34 cellular contexts compared by ENCODE assay signal in the genomic region with DNA sequence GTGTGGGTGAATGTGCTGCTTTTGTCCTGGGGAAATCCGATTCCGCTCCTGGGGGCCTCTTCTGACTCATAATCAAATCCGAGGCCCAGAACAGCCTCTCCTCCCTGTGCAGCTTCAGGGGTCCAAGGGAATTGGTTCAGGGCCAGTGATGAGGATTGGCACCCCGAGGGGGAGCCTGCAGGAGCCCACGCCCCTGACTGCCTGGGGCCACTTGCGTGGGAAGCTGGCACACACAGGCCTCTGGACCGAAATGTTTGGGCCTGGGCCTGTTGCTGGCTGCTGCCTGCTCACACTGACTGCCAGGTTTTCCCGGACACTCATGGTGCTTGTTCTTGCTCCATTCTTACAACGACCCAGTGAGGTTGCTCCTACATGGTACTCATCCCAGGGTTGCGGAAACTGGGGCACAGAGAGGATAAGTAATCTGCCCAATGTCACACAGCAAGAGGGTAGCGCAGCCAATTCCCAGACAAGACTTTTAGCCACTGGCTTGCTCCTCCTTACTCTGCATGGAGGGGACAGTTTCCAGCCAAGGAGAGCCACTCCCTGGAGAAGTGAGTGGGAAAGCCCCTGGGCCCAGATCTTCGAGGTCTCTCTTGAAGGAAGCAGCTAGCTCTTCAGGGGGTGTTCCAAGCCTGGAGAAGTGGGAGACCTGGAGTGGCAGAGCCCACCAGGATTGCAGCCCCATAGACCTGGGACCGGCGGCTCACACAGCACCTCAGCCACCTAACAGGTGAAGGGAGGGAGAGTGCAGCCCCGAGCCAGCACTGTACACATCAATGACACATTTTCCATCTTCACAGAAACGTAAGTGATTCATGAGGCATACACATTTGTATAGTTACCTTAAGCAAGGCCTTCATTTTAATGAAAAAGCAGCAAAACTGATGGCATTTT. TPM values are rescaled to one million over a fixed set of nuclear protein-coding genes. Genes with fewer than 3 reads are reported as not detected.
"Had no signal": no experiment of that assay in that cellular context is flagged by ENCODE, and none has a peak within 500 bp of the region (broad histone marks: within the 10 kb centered on the region; RNA-seq: fewer than 3 reads in every experiment).

No MANE protein-coding gene starts in this region.

- DNase-seq: activated CD4-positive, alpha-beta memory T cell treated with anti-CD3 and anti-CD28 coated beads for 36 hours; activated CD4-positive, alpha-beta T cell treated with anti-CD3 and anti-CD28 coated beads, Interleukin-2, amount 10 ng/mL, durations not matched to agents 24 days and 14 days; activated CD4-positive, CD25-positive, alpha-beta regulatory T cell treated with anti-CD3 and anti-CD28 coated beads, Interleukin-2, amount 50 U/mL, for 72 hours; activated CD8-positive, alpha-beta memory T cell treated with anti-CD3 and anti-CD28 coated beads, Interleukin-2, amount 50 U/mL, for 4 hours; activated gamma-delta T cell; activated naive CD4-positive, alpha-beta T cell treated with anti-CD3 and anti-CD28 coated beads, Interleukin-2, amount 50 U/mL, for 16 hours; activated T-cell treated with anti-CD3 and anti-CD28 coated beads, Interleukin-2, amount 50 U/mL, for 24 hours; cerebellar nuclear complex; colonic mucosa; effector CD8-positive, alpha-beta T cell; hippocampal formation; immature natural killer cell; mesenchymal stem cell; natural killer cell; stimulated activated CD4-positive, alpha-beta T cell treated with anti-CD3 and anti-CD28 coated beads, Interleukin-1b, Interleukin-23, amount 100 ng/mL, for 48 hours; stimulated activated CD4-positive, alpha-beta T cell treated with anti-CD3 and anti-CD28 coated beads, Interleukin-4, amount 100 ng/mL, for 4 hours; stimulated activated CD8-positive, alpha-beta memory T cell treated with anti-CD3 and anti-CD28 coated beads, Interleukin-4, amount 100 ng/mL, for 48 hours; stimulated activated naive CD8-positive, alpha-beta T cell treated with anti-CD3 and anti-CD28 coated beads, Interleukin-15, amount 100 ng/mL, for 72 hours; SW 1271; T1000 had no signal

- H3K27me3 ChIP-seq: colonic mucosa, vagina had no signal

- H3K9me3 Mint-ChIP-seq: activated CD4-positive, alpha-beta memory T cell treated with anti-CD3 and anti-CD28 coated beads for 36 hours; activated CD4-positive, alpha-beta T cell treated with anti-CD3 and anti-CD28 coated beads, Interleukin-2, amount 10 ng/mL, durations not matched to agents 24 days and 14 days; activated T-cell treated with anti-CD3 and anti-CD28 coated beads, Interleukin-2, amount 50 U/mL, for 24 hours; immature natural killer cell; natural killer cell; stimulated activated memory B cell treated with anti-CD40 and anti-IgM and Interleukin-4, amounts not matched to agents 10 μg/mL and 1 μg/mL and 100 μg/mL, for 72 hours; stimulated activated naive CD8-positive, alpha-beta T cell treated with anti-CD3 and anti-CD28 coated beads, Interleukin-15, amount 100 ng/mL, for 72 hours; T-helper 1 cell treated with Interleukin-12 subunit alpha and Interleukin-12 subunit beta and Interleukin-4 antibody, amounts not matched to agents 30 μg/mL and 1 μg/mL, for 36 hours; type B pancreatic cell had no signal

- H3K4me2 ChIP-seq: smooth muscle cell had no signal

- H3K36me3 Mint-ChIP-seq: activated CD4-positive, alpha-beta memory T cell treated with anti-CD3 and anti-CD28 coated beads for 36 hours; immature natural killer cell; natural killer cell; stimulated activated memory B cell treated with anti-CD40 and anti-IgM and Interleukin-4, amounts not matched to agents 10 μg/mL and 1 μg/mL and 100 μg/mL, for 72 hours; type B pancreatic cell had no signal

- H3K36me3 ChIP-seq: colonic mucosa, gastroesophageal sphincter, vagina had no signal

- H3K4me3 ChIP-seq: colonic mucosa, gastroesophageal sphincter, smooth muscle cell, vagina had no signal

- H3K4me1 ChIP-seq: colonic mucosa, gastroesophageal sphincter, vagina had no signal

- ATAC-seq: gastroesophageal sphincter; natural killer cell; stimulated activated memory B cell treated with anti-CD40 and anti-IgM and Interleukin-4, amounts not matched to agents 10 μg/mL and 1 μg/mL and 100 μg/mL, for 72 hours; stimulated activated naive CD8-positive, alpha-beta T cell treated with anti-CD3 and anti-CD28 coated beads, Interleukin-15, amount 100 ng/mL, for 72 hours had no signal

- H3K27me3 Mint-ChIP-seq: activated CD4-positive, alpha-beta memory T cell treated with anti-CD3 and anti-CD28 coated beads for 36 hours; activated CD4-positive, alpha-beta T cell treated with anti-CD3 and anti-CD28 coated beads, Interleukin-2, amount 10 ng/mL, durations not matched to agents 24 days and 14 days; activated T-cell treated with anti-CD3 and anti-CD28 coated beads, Interleukin-2, amount 50 U/mL, for 24 hours; stimulated activated naive CD8-positive, alpha-beta T cell treated with anti-CD3 and anti-CD28 coated beads, Interleukin-15, amount 100 ng/mL, for 72 hours had no signal

- H3K9me3 ChIP-seq: colonic mucosa, gastroesophageal sphincter, vagina had no signal

- H3K27ac Mint-ChIP-seq: activated CD4-positive, alpha-beta memory T cell treated with anti-CD3 and anti-CD28 coated beads for 36 hours; activated CD4-positive, alpha-beta T cell treated with anti-CD3 and anti-CD28 coated beads, Interleukin-2, amount 10 ng/mL, durations not matched to agents 24 days and 14 days; activated T-cell treated with anti-CD3 and anti-CD28 coated beads, Interleukin-2, amount 50 U/mL, for 24 hours; natural killer cell; stimulated activated memory B cell treated with anti-CD40 and anti-IgM and Interleukin-4, amounts not matched to agents 10 μg/mL and 1 μg/mL and 100 μg/mL, for 72 hours; T-helper 1 cell treated with Interleukin-12 subunit alpha and Interleukin-12 subunit beta and Interleukin-4 antibody, amounts not matched to agents 30 μg/mL and 1 μg/mL, for 36 hours; type B pancreatic cell had no signal

- H3K27ac ChIP-seq: colonic mucosa, gastroesophageal sphincter, vagina had no signal

- H3K4me3 Mint-ChIP-seq: activated CD4-positive, alpha-beta memory T cell treated with anti-CD3 and anti-CD28 coated beads for 36 hours; activated CD4-positive, alpha-beta T cell treated with anti-CD3 and anti-CD28 coated beads, Interleukin-2, amount 10 ng/mL, durations not matched to agents 24 days and 14 days; activated T-cell treated with anti-CD3 and anti-CD28 coated beads, Interleukin-2, amount 50 U/mL, for 24 hours; immature natural killer cell; natural killer cell; stimulated activated memory B cell treated with anti-CD40 and anti-IgM and Interleukin-4, amounts not matched to agents 10 μg/mL and 1 μg/mL and 100 μg/mL, for 72 hours; stimulated activated naive CD8-positive, alpha-beta T cell treated with anti-CD3 and anti-CD28 coated beads, Interleukin-15, amount 100 ng/mL, for 72 hours; T-helper 1 cell treated with Interleukin-12 subunit alpha and Interleukin-12 subunit beta and Interleukin-4 antibody, amounts not matched to agents 30 μg/mL and 1 μg/mL, for 36 hours; type B pancreatic cell had no signal

RNA-seq across cellular contexts. Expression of gene CFAP99, which starts 20.3 kb away (rescaled TPM):
- total RNA-seq: activated CD4-positive, alpha-beta memory T cell treated with anti-CD3 and anti-CD28 coated beads for 36 hours; activated CD4-positive, alpha-beta T cell treated with anti-CD3 and anti-CD28 coated beads, Interleukin-2, amount 10 ng/mL, durations not matched to agents 24 days and 14 days; activated CD8-positive, alpha-beta memory T cell treated with anti-CD3 and anti-CD28 coated beads for 36 hours; dermis microvascular lymphatic vessel endothelial cell; epithelial cell of proximal tubule; fibroblast of villous mesenchyme; gastroesophageal sphincter; kidney epithelial cell; lower leg skin; natural killer cell; osteocyte; posterior vena cava; smooth muscle cell; vagina had no signal
- polyA plus RNA-seq: immature natural killer cell, smooth muscle cell had no signal

RNA-seq across cellular contexts. Expression of gene ZFYVE28, which starts 20.6 kb away (rescaled TPM):
- polyA plus RNA-seq: smooth muscle cell had no signal
